ENCODE assay signal across 11 cellular contexts in the genomic region with DNA sequence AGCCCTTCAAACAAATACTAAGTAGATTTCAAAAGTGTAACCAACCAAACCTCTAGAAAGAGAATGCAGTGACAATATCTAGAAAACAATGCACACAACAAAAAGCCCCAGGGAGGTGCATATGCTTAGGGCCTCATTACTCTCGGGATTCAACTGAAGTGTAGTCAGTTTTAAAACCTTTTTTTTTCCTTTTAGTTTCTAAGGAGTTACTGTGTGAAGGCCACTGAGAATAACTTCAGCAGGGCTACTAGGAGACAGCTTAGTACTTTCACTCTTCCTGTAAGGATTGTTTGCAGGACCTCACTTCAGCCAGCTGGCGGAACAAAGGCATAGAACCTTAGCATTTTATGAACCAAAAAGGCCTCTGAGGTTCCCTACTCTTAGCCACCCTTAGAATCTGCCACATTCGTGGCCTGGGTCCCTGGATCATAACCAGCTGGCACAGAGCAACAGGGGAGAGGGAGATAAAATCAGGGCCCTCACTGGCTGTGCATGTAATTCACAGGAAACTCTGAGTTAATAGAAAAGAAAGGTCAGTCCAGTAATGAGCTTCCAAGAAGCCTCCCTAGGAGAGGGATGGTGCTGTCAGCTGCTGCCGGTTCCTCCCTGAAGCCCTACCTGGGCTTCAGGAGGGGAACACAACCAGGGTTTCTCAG. TPM values are rescaled to one million over a fixed set of nuclear protein-coding genes. Genes with fewer than 3 reads are reported as not detected.
A peak's percentile ranks its signal among the peaks of the same experiment; 100 is the strongest.
DNase-seq lines count a peak whose midpoint lies in the region; ATAC-seq and TF ChIP-seq lines count a peak whose summit lies in the region.
"Had no signal": no experiment of that assay in that cellular context is flagged by ENCODE, and none has a peak within 500 bp of the region (broad histone marks: within the 10 kb centered on the region; RNA-seq: fewer than 3 reads in every experiment).

No MANE protein-coding gene starts in this region.

- peak overlapping the region; percentile 94 for H3K4me3 Mint-ChIP-seq in HFFc6
- peak overlapping the region; percentile 3 for H3K4me3 Mint-ChIP-seq in activated T-helper 2 cell treated with anti-CD3 and anti-CD28 coated beads, Interferon-gamma antibody, Interleukin-2, Interleukin-4, amounts not matched to agents 10 μg/mL and 5 μg/mL and 100 μg/mL, durations not matched to agents 14 hours and 24 hours and 36 hours (ENCODE audit: low read depth)

- no peaks in the 10 kb centered on the region for H3K27me3 ChIP-seq in BE2C
- H3K27me3 ChIP-seq in mesenchymal stem cell (ENCODE audit: control insufficient read depth in 1 of 2, insufficient read depth in 1 of 2, low read length in 2 of 2): no peaks in the 10 kb centered on the region
- H3K27me3 ChIP-seq in gastroesophageal sphincter: no peaks in the 10 kb centered on the region

- peak overlapping the region; percentile 29 to 65 for H3K18ac ChIP-seq in mesenchymal stem cell (ENCODE audit: low read depth in 1 of 2, low read length in 2 of 2)

- H4K8ac ChIP-seq in mesenchymal stem cell (ENCODE audit: low read length): no peak overlapping the region

- peak overlapping the region; percentile 72; the same call in 1 of the 2 replicates for H3K27ac Mint-ChIP-seq in HFFc6
- H3K27ac Mint-ChIP-seq in activated T-helper 2 cell treated with anti-CD3 and anti-CD28 coated beads, Interferon-gamma antibody, Interleukin-2, Interleukin-4, amounts not matched to agents 10 μg/mL and 5 μg/mL and 100 μg/mL, durations not matched to agents 14 hours and 24 hours and 36 hours: peak overlapping the region; percentile 72

- H2BK12ac ChIP-seq in mesenchymal stem cell (ENCODE audit: low read length in 2 of 2): no peak overlapping the region

- 86% methylated on average over 4 of the region's 4 CpGs for WGBS in mesenchymal stem cell
- 84 to 92% methylated on average over 2 to 3 of the region's 4 CpGs for WGBS in gastroesophageal sphincter (ENCODE audit: low coverage in 1 of 2), 2 donors

- no peaks in the 10 kb centered on the region for H3K36me3 ChIP-seq in BE2C
- H3K36me3 ChIP-seq in mesenchymal stem cell (ENCODE audit: control insufficient read depth in 1 of 2, insufficient read depth in 2 of 2, low read depth in 1 of 2, low read length in 2 of 2): no peaks in the 10 kb centered on the region
- no peaks in the 10 kb centered on the region for H3K36me3 ChIP-seq in gastroesophageal sphincter

- peak overlapping the region; percentile 26 for H3K9ac ChIP-seq in mesenchymal stem cell (ENCODE audit: low read length)

- H3K4me1 ChIP-seq in BE2C: peaks cover 26% of the 10 kb centered on the region
- peaks cover 22% of the 10 kb centered on the region for H3K4me1 ChIP-seq in mesenchymal stem cell (ENCODE audit: control insufficient read depth, insufficient read depth, low read depth, low read length)
- H3K4me1 ChIP-seq in gastroesophageal sphincter: peaks cover 0 to 30% (median 17%) of the 10 kb centered on the region in 3 donors

- H3K23ac ChIP-seq in mesenchymal stem cell (ENCODE audit: low read length in 2 of 2): no peak overlapping the region

- no peak overlapping the region for H2BK120ac ChIP-seq in mesenchymal stem cell (ENCODE audit: low read depth, low read length)

- no peaks in the 10 kb centered on the region for H3K9me3 Mint-ChIP-seq in HFFc6
- no peaks in the 10 kb centered on the region for H3K9me3 Mint-ChIP-seq in activated T-helper 2 cell treated with anti-CD3 and anti-CD28 coated beads, Interferon-gamma antibody, Interleukin-2, Interleukin-4, amounts not matched to agents 10 μg/mL and 5 μg/mL and 100 μg/mL, durations not matched to agents 14 hours and 24 hours and 36 hours

- H3K4me1 Mint-ChIP-seq in HFFc6 (ENCODE audit: low read depth): peaks cover 74% of the 10 kb centered on the region
- H3K4me1 Mint-ChIP-seq in activated T-helper 2 cell treated with anti-CD3 and anti-CD28 coated beads, Interferon-gamma antibody, Interleukin-2, Interleukin-4, amounts not matched to agents 10 μg/mL and 5 μg/mL and 100 μg/mL, durations not matched to agents 14 hours and 24 hours and 36 hours (ENCODE audit: low read depth): peaks cover 71% of the 10 kb centered on the region

- H4K91ac ChIP-seq in mesenchymal stem cell (ENCODE audit: low read length): no peak overlapping the region

- no peak overlapping the region for H2BK15ac ChIP-seq in mesenchymal stem cell (ENCODE audit: low read depth, poor library complexity, severe bottlenecking)

- TF ChIP-seq CTCF in BE2C (IDR thresholded peaks at IDR 0.05; ENCODE audit: low read depth, low read length): no peak; the same call in 1 of the 2 replicates
- no peak; the same call in 1 of the 2 replicates for TF ChIP-seq CTCF in HFFc6 (IDR thresholded peaks at IDR 0.05)
- TF ChIP-seq CTCF in gastroesophageal sphincter (IDR thresholded peaks at IDR 0.05): no peak

- peak overlapping the region; percentile 79 for H2AK5ac ChIP-seq in mesenchymal stem cell (ENCODE audit: low read length, severe bottlenecking)

- no peak for TF ChIP-seq EP300 in gastroesophageal sphincter (IDR thresholded peaks at IDR 0.05)

- no peak overlapping the region for H3K14ac ChIP-seq in mesenchymal stem cell (ENCODE audit: low read length in 2 of 2)

- peaks cover 3% of the 10 kb centered on the region; the same call in 1 of the 2 replicates for H3K27me3 Mint-ChIP-seq in HFFc6 (ENCODE audit: insufficient read depth)
- H3K27me3 Mint-ChIP-seq in activated T-helper 2 cell treated with anti-CD3 and anti-CD28 coated beads, Interferon-gamma antibody, Interleukin-2, Interleukin-4, amounts not matched to agents 10 μg/mL and 5 μg/mL and 100 μg/mL, durations not matched to agents 14 hours and 24 hours and 36 hours (ENCODE audit: low read depth): no peaks in the 10 kb centered on the region

- H3K4me2 ChIP-seq in mesenchymal stem cell (ENCODE audit: low read length, poor library complexity, severe bottlenecking): no peak overlapping the region

- H3K27ac ChIP-seq in mesenchymal stem cell (ENCODE audit: low read length, poor library complexity, severe bottlenecking) (peak overlapping the region; percentile 37), gastroesophageal sphincter (peak overlapping the region in 2 of 4 donors; percentile 16 to 26)
- H3K27ac ChIP-seq: HL-60 had no signal

- H3K9me3 ChIP-seq in BE2C: no peaks in the 10 kb centered on the region
- H3K9me3 ChIP-seq in mesenchymal stem cell (ENCODE audit: control insufficient read depth, low read length): no peaks in the 10 kb centered on the region
- H3K9me3 ChIP-seq in gastroesophageal sphincter: no peaks in the 10 kb centered on the region

- no peak overlapping the region for H2AFZ ChIP-seq in mesenchymal stem cell (ENCODE audit: low read depth, low read length)

- H3K4me3 ChIP-seq in BE2C (ENCODE audit: low read depth, low read length) (peak overlapping the region; percentile 9; the same call in 1 of the 2 replicates), mesenchymal stem cell (ENCODE audit: insufficient read depth in 1 of 2, low read depth in 1 of 2, low read length in 2 of 2) (no peak overlapping the region), gastroesophageal sphincter (no peak overlapping the region)

- H3K79me1 ChIP-seq in mesenchymal stem cell (replicated peaks; ENCODE audit: low read length, poor library complexity, severe bottlenecking): no peaks in the 10 kb centered on the region

- ATAC-seq in HG03139 (IDR thresholded peaks at IDR 0.05; ENCODE audit: unreplicated experiment): no peak
- no peak for ATAC-seq in gastroesophageal sphincter
- no peak for ATAC-seq in HG02938 (IDR thresholded peaks at IDR 0.05; ENCODE audit: unreplicated experiment)

- H3K4ac ChIP-seq in mesenchymal stem cell (ENCODE audit: low read depth in 1 of 2, low read length in 2 of 2): no peak overlapping the region

- intact Hi-C loops in activated T-helper 2 cell treated with anti-CD3 and anti-CD28 coated beads, Interferon-gamma antibody, Interleukin-2, Interleukin-4, amounts not matched to agents 10 μg/mL and 5 μg/mL and 100 μg/mL, durations not matched to agents 14 hours and 24 hours and 36 hours (cut with micrococcal nuclease): loop anchor here (1.0 to 2.0 kb wide), 4 partner anchors 12 to 260 kb away; no protein-coding TSS in a partner anchor

- no peak overlapping the region for H2BK5ac ChIP-seq in mesenchymal stem cell (ENCODE audit: low read depth, low read length, poor library complexity, severe bottlenecking)

- DNase-seq in BE2C: peak; percentile 66
- DNase-seq in HFFc6: no peak
- DNase-seq in activated T-helper 2 cell treated with anti-CD3 and anti-CD28 coated beads, Interferon-gamma antibody, Interleukin-2, Interleukin-4, amounts not matched to agents 10 μg/mL and 5 μg/mL and 100 μg/mL, durations not matched to agents 14 hours and 24 hours and 36 hours (ENCODE audit: low spot score): no peak
- peak; percentile 33 for DNase-seq in mesenchymal stem cell
- no peak for DNase-seq in midbrain (lab: John Stamatoyannopoulos, UW)
- DNase-seq: activated CD4-positive, CD25-positive, alpha-beta regulatory T cell treated with anti-CD3 and anti-CD28 coated beads, Interleukin-2, amount 50 U/mL, for 72 hours; NCI-H446 treated with DMSO at 0.1 percent for 48 hours had no signal

- no peak for TF ChIP-seq POLR2A in gastroesophageal sphincter (IDR thresholded peaks at IDR 0.05)

- H3K36me3 Mint-ChIP-seq in HFFc6 (ENCODE audit: low read depth): peaks cover 16% of the 10 kb centered on the region; the same call in 1 of the 2 replicates
- peaks cover 35% of the 10 kb centered on the region for H3K36me3 Mint-ChIP-seq in activated T-helper 2 cell treated with anti-CD3 and anti-CD28 coated beads, Interferon-gamma antibody, Interleukin-2, Interleukin-4, amounts not matched to agents 10 μg/mL and 5 μg/mL and 100 μg/mL, durations not matched to agents 14 hours and 24 hours and 36 hours (ENCODE audit: low read depth)

RNA-seq across cellular contexts. Expression of a gene that starts 3.6 kb away (rescaled TPM):
- polyA plus RNA-seq in BE2C (2012; ENCODE audit: insufficient read depth, insufficient read length, low read depth): 38.5 TPM
- total RNA-seq in HFFc6 (2021; fragmentation: NEBNext Ultra II Directional; extraction: Animal tissue kit (Norgen Biotek cat#: 25700)): 100 to 1,000 TPM; 103 to 135 (median 122) TPM
- 53.7 and 56.0 TPM in 2 replicates for total RNA-seq in activated T-helper 2 cell treated with anti-CD3 and anti-CD28 coated beads, Interferon-gamma antibody, Interleukin-2, Interleukin-4, amounts not matched to agents 10 μg/mL and 5 μg/mL and 100 μg/mL, durations not matched to agents 14 hours and 24 hours and 36 hours
- polyA plus RNA-seq in mesenchymal stem cell (2013, experiment 1 of 2): 37.0 TPM
- polyA plus RNA-seq in mesenchymal stem cell (2013, experiment 2 of 2): 37.8 TPM
- total RNA-seq in gastroesophageal sphincter: 10 to 100 TPM; 20.5 to 51.6 (median 33.4) TPM

Comparison
In these comparisons a context has a peak if more than half of its experiments do, and no peak if none do; other contexts are left out.
1. DNase-seq: peak in BE2C (single experiment) and mesenchymal stem cell (single experiment); none in HFFc6 (single experiment), activated T-helper 2 cell treated with anti-CD3 and anti-CD28 coated beads, Interferon-gamma antibody, Interleukin-2, Interleukin-4, amounts not matched to agents 10 μg/mL and 5 μg/mL and 100 μg/mL, durations not matched to agents 14 hours and 24 hours and 36 hours (single experiment) and midbrain (single experiment).